ENCODE assay signal across 1 cellular context in genomic region chr3:26931891-26932290, GRCh38.
TF ChIP-seq lines count a peak whose summit lies in the region.

No MANE protein-coding gene starts in this region.

TF ChIP-seq in GM23338, 12 proteins besides CTCF, POLR2A, EP300 and RAD21 (continued from another document):
- no peak for TF ChIP-seq REST (IDR thresholded peaks at IDR 0.05; ENCODE audit: unreplicated experiment)
- no peak for TF ChIP-seq STAT1 (IDR thresholded peaks at IDR 0.05; ENCODE audit: unreplicated experiment)
- no peak for TF ChIP-seq ETS1 (IDR thresholded peaks at IDR 0.05)
- no peak for TF ChIP-seq ZNF114 (CRISPR knock-in tag; IDR thresholded peaks at IDR 0.05)
- no peak for TF ChIP-seq JUNB (IDR thresholded peaks at IDR 0.05; ENCODE audit: unreplicated experiment)
- no peak for TF ChIP-seq EZH2 (IDR thresholded peaks at IDR 0.05; ENCODE audit: low read depth, unreplicated experiment)
- no peak for TF ChIP-seq ZNF331 (CRISPR knock-in tag; IDR thresholded peaks at IDR 0.05; ENCODE audit: low read depth)
- no peak for TF ChIP-seq CREB1 (CRISPR knock-in tag; IDR thresholded peaks at IDR 0.05; ENCODE audit: low read depth)
